Comparison of ENCODE assay signal across 8 cellular contexts in genomic region chrX:40006025-40007017, GRCh38.
DNase-seq lines count a peak whose midpoint lies in the region; ATAC-seq and TF ChIP-seq lines count a peak whose summit lies in the region.

No MANE protein-coding gene starts in this region.

- TF ChIP-seq CTCF in activated B cell treated with CpG ODN at 0.5 μM for 24 hours (IDR thresholded peaks at IDR 0.05) (no peak), esophagus muscularis mucosa (IDR thresholded peaks at IDR 0.05) (no peak), progenitor cell of endocrine pancreas (IDR thresholded peaks at IDR 0.05; ENCODE audit: unreplicated experiment) (no peak)

- H3K4me1 Mint-ChIP-seq in activated B cell treated with CpG ODN at 0.5 μM for 24 hours (peaks cover 31% of the 10 kb centered on the region), progenitor cell of endocrine pancreas (ENCODE audit: low read depth) (peaks cover 22% of the 10 kb centered on the region)

- 48% methylated on average over 42 of the region's 68 CpGs for WGBS in esophagus muscularis mucosa

- no peak for TF ChIP-seq POLR2A in esophagus muscularis mucosa (IDR thresholded peaks at IDR 0.05; ENCODE audit: low read depth)

- H3K36me3 ChIP-seq in esophagus muscularis mucosa: no peaks in the 10 kb centered on the region

- CTCF ChIA-PET in activated B cell treated with CpG ODN at 0.5 μM for 24 hours (lab: Charles Lee): no interaction called here

- H3K9me3 ChIP-seq in esophagus muscularis mucosa: no peaks in the 10 kb centered on the region

- H3K4me3 Mint-ChIP-seq in activated B cell treated with CpG ODN at 0.5 μM for 24 hours: peak overlapping the region; percentile 32
- H3K4me3 Mint-ChIP-seq in progenitor cell of endocrine pancreas (ENCODE audit: low read depth): peak overlapping the region; percentile 4

- DNase-seq in EL (peak; percentile 50), activated B cell treated with CpG ODN at 0.5 μM for 24 hours (no peak), esophagus muscularis mucosa (ENCODE audit: extremely low spot score) (no peak), progenitor cell of endocrine pancreas (ENCODE audit: low spot score, unreplicated experiment) (no peak), Kasumi-1 (lab: John Stamatoyannopoulos, UW) (no peak), middle frontal gyrus (ENCODE audit: extremely low spot score, low spot score) (no peak), T-helper 9 cell (no peak)

- peaks cover 15 to 40% (median 28%) of the 10 kb centered on the region in 4 donors for H3K4me1 ChIP-seq in esophagus muscularis mucosa

- intact Hi-C loops in activated B cell treated with CpG ODN at 0.5 μM for 24 hours (cut with micrococcal nuclease) (loop anchor here (5.0 kb wide), 2 partner anchors 274 to 466 kb away; no protein-coding TSS in a partner anchor), esophagus muscularis mucosa (cut with DNase I) (no loop called here)

- ATAC-seq in activated B cell treated with CpG ODN at 0.5 μM for 24 hours (ENCODE audit: low read depth) (peak; percentile 33), HG03139 (IDR thresholded peaks at IDR 0.05; ENCODE audit: unreplicated experiment) (no peak)

- peaks cover 0 to 24% (median 0%) of the 10 kb centered on the region in 4 donors for H3K27me3 ChIP-seq in esophagus muscularis mucosa

- peak overlapping the region; percentile 21 to 31 (median 30) for H3K4me3 ChIP-seq in esophagus muscularis mucosa

- no peak overlapping the region for H3K27ac Mint-ChIP-seq in activated B cell treated with CpG ODN at 0.5 μM for 24 hours
- no peak overlapping the region for H3K27ac Mint-ChIP-seq in progenitor cell of endocrine pancreas

- H3K9me3 Mint-ChIP-seq in activated B cell treated with CpG ODN at 0.5 μM for 24 hours (no peaks in the 10 kb centered on the region), progenitor cell of endocrine pancreas (ENCODE audit: low read depth) (no peaks in the 10 kb centered on the region)

- H3K27me3 Mint-ChIP-seq in activated B cell treated with CpG ODN at 0.5 μM for 24 hours (peaks cover 14% of the 10 kb centered on the region), progenitor cell of endocrine pancreas (peaks cover 55% of the 10 kb centered on the region)

- no peak for TF ChIP-seq EP300 in esophagus muscularis mucosa (IDR thresholded peaks at IDR 0.05)

- H3K36me3 Mint-ChIP-seq in activated B cell treated with CpG ODN at 0.5 μM for 24 hours (ENCODE audit: low read depth) (no peaks in the 10 kb centered on the region), progenitor cell of endocrine pancreas (ENCODE audit: insufficient read depth) (no peaks in the 10 kb centered on the region)

- POLR2A ChIA-PET in activated B cell treated with CpG ODN at 0.5 μM for 24 hours (lab: Charles Lee): interaction anchor here (1.0 to 1.5 kb wide), 3 partner anchors 8 to 163 kb away, joined by 4 to 5 read pairs (median 4); partner anchors contain the start of gene BCOR

- H3K27ac ChIP-seq in esophagus muscularis mucosa (replicated peaks in 1 of 4): peak overlapping the region in 1 of 4 donors; percentile 30
